In genomic region chr14:33916663-33917565, GRCh38 we compare ENCODE assay signal across 1 cellular context.
TF ChIP-seq lines count a peak whose summit lies in the region.

No MANE protein-coding gene starts in this region.

TF ChIP-seq in K562, 482 proteins besides CTCF, POLR2A, EP300 and RAD21 (continued from another document and continues in another):
- TF ChIP-seq ATF3 (IDR thresholded peaks at IDR 0.05) = no peak; the same call in 1 of the 2 replicates
- no peak for TF ChIP-seq ATF3 (CRISPR knock-in tag; conservative IDR thresholded peaks at IDR 0.05)
- no peak for TF ChIP-seq SAP30 (IDR thresholded peaks at IDR 0.05; ENCODE audit: borderline replicate concordance, insufficient read depth, low read depth, low read length, poor library complexity, severe bottlenecking)
- TF ChIP-seq ZBTB1 (CRISPR knock-in tag; IDR thresholded peaks at IDR 0.05; ENCODE audit: borderline replicate concordance, low read depth) = no peak
- TF ChIP-seq MLX (CRISPR knock-in tag; conservative IDR thresholded peaks at IDR 0.05) = no peak
- TF ChIP-seq NR0B1 (IDR thresholded peaks at IDR 0.05; ENCODE audit: partially characterized antibody) = no peak
- no peak for TF ChIP-seq SMARCB1 (IDR thresholded peaks at IDR 0.05; ENCODE audit: insufficient read length, low read depth)
- no peak for TF ChIP-seq EWSR1 (IDR thresholded peaks at IDR 0.05; ENCODE audit: borderline replicate concordance, low read depth, partially characterized antibody)
- no peak for TF ChIP-seq GTF2A2 (tag; IDR thresholded peaks at IDR 0.05)
- TF ChIP-seq FOXO4 (CRISPR knock-in tag; IDR thresholded peaks at IDR 0.05) = no peak
- no peak for TF ChIP-seq ZBED1 (IDR thresholded peaks at IDR 0.05)
- TF ChIP-seq NFATC3 (IDR thresholded peaks at IDR 0.05) = 0 out of 2 replicates have a peak, but pooled peaks have one; percentile 47
- no peak for TF ChIP-seq KLF10 (CRISPR knock-in tag; IDR thresholded peaks at IDR 0.05)
- TF ChIP-seq REST (CRISPR knock-in tag; IDR thresholded peaks at IDR 0.05; ENCODE audit: low read depth) = no peak
- TF ChIP-seq ZNF121 (CRISPR knock-in tag; conservative IDR thresholded peaks at IDR 0.05) = no peak
- TF ChIP-seq MCM7 (IDR thresholded peaks at IDR 0.05) = no peak
- TF ChIP-seq SLC30A9 (CRISPR knock-in tag; IDR thresholded peaks at IDR 0.05) = no peak
- TF ChIP-seq GMEB1 (CRISPR knock-in tag; IDR thresholded peaks at IDR 0.05) = no peak
- TF ChIP-seq TRIM25 (IDR thresholded peaks at IDR 0.05; ENCODE audit: borderline replicate concordance) = no peak
- peak; percentile 97 for TF ChIP-seq DPF2 (IDR thresholded peaks at IDR 0.05)
- no peak for TF ChIP-seq ID3 (CRISPR knock-in tag; IDR thresholded peaks at IDR 0.05)
- TF ChIP-seq ID3 (tag; IDR thresholded peaks at IDR 0.05) = no peak
- no peak for TF ChIP-seq ZNF436 (CRISPR knock-in tag; IDR thresholded peaks at IDR 0.05)
- TF ChIP-seq ZFP1 (CRISPR knock-in tag; IDR thresholded peaks at IDR 0.05) = no peak
- TF ChIP-seq E2F8 (IDR thresholded peaks at IDR 0.05; ENCODE audit: low read depth, partially characterized antibody) = no peak
- no peak for TF ChIP-seq E2F3 (CRISPR knock-in tag; IDR thresholded peaks at IDR 0.05)
- TF ChIP-seq ATF2 (CRISPR knock-in tag; IDR thresholded peaks at IDR 0.05) = no peak
- TF ChIP-seq ZNF592 (IDR thresholded peaks at IDR 0.05) = peak; percentile 12
- TF ChIP-seq VEZF1 (CRISPR knock-in tag; IDR thresholded peaks at IDR 0.05) = no peak
- 0 out of 2 replicates have a peak, but pooled peaks have one; percentile 1 for TF ChIP-seq GABPA (tag; conservative IDR thresholded peaks at IDR 0.05; ENCODE audit: low read depth)
- no peak for TF ChIP-seq ZNF140 (CRISPR knock-in tag; IDR thresholded peaks at IDR 0.05)
- no peak for TF ChIP-seq FOXA1 (IDR thresholded peaks at IDR 0.05; ENCODE audit: borderline replicate concordance)
- TF ChIP-seq ZNF253 (CRISPR knock-in tag; conservative IDR thresholded peaks at IDR 0.05) = no peak
- no peak for TF ChIP-seq GTF2E2 (tag; IDR thresholded peaks at IDR 0.05)
